In genomic region chr5:153974131-153974812, GRCh38 we compare ENCODE assay signal across 7 cellular contexts.
A peak's percentile ranks its signal among the peaks of the same experiment; 100 is the strongest.
DNase-seq lines count a peak whose midpoint lies in the region; ATAC-seq and TF ChIP-seq lines count a peak whose summit lies in the region.

No MANE protein-coding gene starts in this region.

- no peak overlapping the region for H3K27ac Mint-ChIP-seq in effector memory CD8-positive, alpha-beta T cell

- no peak overlapping the region for H3K4me3 Mint-ChIP-seq in effector memory CD8-positive, alpha-beta T cell

- H3K36me3 Mint-ChIP-seq in effector memory CD8-positive, alpha-beta T cell (ENCODE audit: insufficient read depth), result no peaks in the 10 kb centered on the region

- POLR2A ChIA-PET in RWPE1 (lab: Yijun Ruan, JAX; ENCODE audit: low non-redundant PET), result no interaction called here

- H3K27me3 Mint-ChIP-seq in effector memory CD8-positive, alpha-beta T cell, result peaks cover 17 to 44% of the 10 kb centered on the region in 2 donors

- peak; percentile 79 for ATAC-seq in GM18907 (IDR thresholded peaks at IDR 0.05; ENCODE audit: unreplicated experiment)
- ATAC-seq in HG03521 (IDR thresholded peaks at IDR 0.05; ENCODE audit: unreplicated experiment), result peak; percentile 54
- ATAC-seq in effector memory CD8-positive, alpha-beta T cell (replicated peaks), result peak; percentile 59

- H3K4me1 Mint-ChIP-seq in effector memory CD8-positive, alpha-beta T cell (ENCODE audit: low read depth in 2 of 2), result no peaks in the 10 kb centered on the region

- TF ChIP-seq CTCF in RWPE1 (conservative IDR thresholded peaks at IDR 0.05; ENCODE audit: low read depth), result peak; percentile 87

- CTCF ChIA-PET in RWPE1 (lab: Yijun Ruan, JAX), result interaction anchor here (0.5 to 2.5 kb wide), 24 partner anchors 9 to 1423 kb away, joined by 3 to 14 read pairs (median 3); no protein-coding TSS in a partner anchor

- H3K9me3 Mint-ChIP-seq in effector memory CD8-positive, alpha-beta T cell, result no peaks in the 10 kb centered on the region

- DNase-seq in DMS 273 treated with DMSO at 0.1 percent for 48 hours (lab: John Stamatoyannopoulos, UW) (peak; percentile 24), RWPE1 (ENCODE audit: low spot score) (peak; percentile 77), medulla oblongata (ENCODE audit: extremely low spot score) (peak; percentile 70), GOT3 (lab: John Stamatoyannopoulos, UW) (no peak)
- peak; percentile 15 to 31 (median 20) for DNase-seq in effector memory CD8-positive, alpha-beta T cell

- H3K27ac ChIP-seq in RWPE1, result no peak overlapping the region
